In genomic region chr2:226126104-226126503, GRCh38 we compare ENCODE assay signal across 18 cellular contexts.
A peak's percentile ranks its signal among the peaks of the same experiment; 100 is the strongest.
DNase-seq lines count a peak whose midpoint lies in the region; ATAC-seq, FAIRE-seq and TF ChIP-seq lines count a peak whose summit lies in the region.
"Had no signal": no experiment of that assay in that cellular context is flagged by ENCODE, and none has a peak within 500 bp of the region (broad histone marks: within the 10 kb centered on the region; RNA-seq: fewer than 3 reads in every experiment).

No MANE protein-coding gene starts in this region.

- DNase-seq in RWPE2 (ENCODE audit: low spot score) (no peak), keratinocyte (ENCODE audit: low read depth, low spot score) (no peak), uterus (no peak), LoVo (ENCODE audit: low spot score) (no peak), GF-D8 (lab: John Stamatoyannopoulos, UW) (no peak), DMS 273 treated with DMSO at 0.1 percent for 48 hours (lab: John Stamatoyannopoulos, UW) (no peak)
- DNase-seq: AML-193; Caco-2; CD4-positive, alpha-beta T cell; DMS153; DMS79; GDM1; H7 had no signal

- H3K36me3 ChIP-seq in ACC112 (ENCODE audit: insufficient read depth, low read length) (no peaks in the 10 kb centered on the region), RWPE2 (ENCODE audit: low read depth) (0 out of 2 replicates have a peak, but pooled peaks cover 6% of the 10 kb centered on the region), keratinocyte (ENCODE audit: control insufficient read depth in 2 of 2, extremely low read depth in 1 of 2, insufficient read depth in 2 of 2, low read length in 2 of 2) (no peaks in the 10 kb centered on the region), uterus (no peaks in the 10 kb centered on the region)

- intact Hi-C loops in uterus (cut with DNase I; ENCODE audit: low total_unique reads): no loop called here

- H4K20me1 ChIP-seq in keratinocyte (ENCODE audit: control insufficient read depth, extremely low read depth, insufficient read depth, low read length): no peaks in the 10 kb centered on the region

- FAIRE-seq in keratinocyte (lab: Jason Lieb, UNC): no peak
- FAIRE-seq: A204.1, D721Med had no signal

- H3K9me1 ChIP-seq in keratinocyte (ENCODE audit: control insufficient read depth, extremely low read depth, insufficient read depth, low read length): no peaks in the 10 kb centered on the region

- H3K27ac ChIP-seq in ACC112 (ENCODE audit: low read depth, low read length) (peak overlapping the region; percentile 85), RWPE2 (ENCODE audit: poor library complexity, severe bottlenecking) (peak overlapping the region; percentile 35), keratinocyte (ENCODE audit: control insufficient read depth, insufficient read depth, low read length) (peak overlapping the region; percentile 85), uterus (peak overlapping the region; percentile 59 to 73)
- H3K27ac ChIP-seq: C4-2B had no signal

- no peaks in the 10 kb centered on the region for H3K79me2 ChIP-seq in ACC112 (ENCODE audit: control insufficient read depth, insufficient read depth, low read length, unreplicated experiment)
- H3K79me2 ChIP-seq in keratinocyte (ENCODE audit: control insufficient read depth, insufficient read depth, low read length): no peaks in the 10 kb centered on the region

- ATAC-seq in RWPE2 (ENCODE audit: low read depth): no peak
- ATAC-seq: GM23338 had no signal

- no peak overlapping the region for H3K4me3 ChIP-seq in ACC112 (ENCODE audit: low read depth, low read length)
- no peak overlapping the region for H3K4me3 ChIP-seq in RWPE2 (ENCODE audit: severe bottlenecking)
- H3K4me3 ChIP-seq in keratinocyte (ENCODE audit: control insufficient read depth in 2 of 3, extremely low read depth in 1 of 3, insufficient read depth in 2 of 3, low read depth in 1 of 3, low read length in 3 of 3): no peak overlapping the region
- no peak overlapping the region for H3K4me3 ChIP-seq in uterus
- H3K4me3 ChIP-seq: GM23338 had no signal

- H3K9ac ChIP-seq in keratinocyte (ENCODE audit: control insufficient read depth, extremely low read depth, insufficient read depth, low read length): no peak overlapping the region

- no peaks in the 10 kb centered on the region for H3K9me3 ChIP-seq in RWPE2 (ENCODE audit: severe bottlenecking)
- H3K9me3 ChIP-seq in keratinocyte (ENCODE audit: control insufficient read depth, low read depth, low read length): no peaks in the 10 kb centered on the region
- H3K9me3 ChIP-seq in uterus: no peaks in the 10 kb centered on the region
- H3K9me3 ChIP-seq: Caco-2 had no signal

- H3K4me1 ChIP-seq in ACC112 (ENCODE audit: control insufficient read depth, insufficient read depth, low read length, unreplicated experiment): peaks cover 43% of the 10 kb centered on the region
- H3K4me1 ChIP-seq in RWPE2 (ENCODE audit: insufficient read depth, poor library complexity, severe bottlenecking): peaks cover 12% of the 10 kb centered on the region
- H3K4me1 ChIP-seq in keratinocyte (ENCODE audit: control insufficient read depth, extremely low read depth, insufficient read depth, low read length): peaks cover 30% of the 10 kb centered on the region
- H3K4me1 ChIP-seq in uterus: peaks cover 0 to 4% of the 10 kb centered on the region in 2 donors

- H3K27me3 ChIP-seq in ACC112 (ENCODE audit: insufficient read depth, low read length): no peaks in the 10 kb centered on the region
- H3K27me3 ChIP-seq in RWPE2 (ENCODE audit: insufficient read depth, poor library complexity, severe bottlenecking): no peaks in the 10 kb centered on the region
- H3K27me3 ChIP-seq in keratinocyte (ENCODE audit: control insufficient read depth, extremely low read depth, insufficient read depth, low read length): no peaks in the 10 kb centered on the region
- H3K27me3 ChIP-seq in uterus: no peaks in the 10 kb centered on the region

- H2AFZ ChIP-seq in ACC112 (ENCODE audit: low read length, unreplicated experiment) (no peak overlapping the region), keratinocyte (ENCODE audit: control insufficient read depth, low read length) (no peak overlapping the region)
- H2AFZ ChIP-seq: GM23338 had no signal

- TF ChIP-seq CTCF in RWPE2 (IDR thresholded peaks at IDR 0.05; ENCODE audit: poor library complexity, severe bottlenecking) (no peak), keratinocyte (optimal IDR thresholded peaks at IDR 0.05 in 1 of 3, IDR thresholded peaks at IDR 0.05 in 1 of 3, conservative IDR thresholded peaks at IDR 0.05 in 1 of 3; ENCODE audit: extremely low read depth in 1 of 3, insufficient read depth in 2 of 3, low read length in 3 of 3) (no peak), uterus (IDR thresholded peaks at IDR 0.05) (no peak)

- H3K4me2 ChIP-seq in keratinocyte (ENCODE audit: control insufficient read depth, extremely low read depth, insufficient read depth, low read depth, low read length): no peak overlapping the region
- H3K4me2 ChIP-seq: GM23338 had no signal

- TF ChIP-seq POLR2A in uterus (IDR thresholded peaks at IDR 0.05): no peak

- dilution Hi-C loops in keratinocyte (cut with MboI; ENCODE audit: extremely low pct_ligation_motif_present, low sequenced_read_pairs): no loop called here

Comparison
In these comparisons a context has a peak if more than half of its experiments do, and no peak if none do; other contexts are left out.
1. H3K27ac ChIP-seq: peak in every context shown above with its lines; median percentile 85 in ACC112; 85 in keratinocyte; 66 in uterus; 35 in RWPE2.